In the genomic region with DNA sequence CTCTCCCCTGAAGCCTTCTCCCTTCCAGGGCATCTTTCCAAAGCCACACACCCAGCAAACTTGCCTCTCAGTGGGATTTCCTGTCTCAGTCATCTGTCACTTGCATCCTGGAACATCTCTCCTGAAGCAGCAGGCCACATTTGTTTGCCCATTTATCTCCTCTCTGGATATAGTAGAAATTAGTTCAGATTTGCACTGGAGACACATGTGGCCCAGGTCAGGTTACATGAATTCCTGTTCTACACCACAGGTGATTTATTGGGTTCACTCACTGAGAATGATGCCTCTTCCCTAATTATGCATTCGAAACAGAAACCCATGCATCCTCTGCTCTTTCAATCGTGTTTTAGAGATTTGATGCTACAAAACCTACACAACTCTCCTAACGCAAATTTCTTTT, we compare ENCODE assay signal across 24 cellular contexts.
"Had no signal": no experiment of that assay in that cellular context is flagged by ENCODE, and none has a peak within 500 bp of the region (broad histone marks: within the 10 kb centered on the region; RNA-seq: fewer than 3 reads in every experiment).

No MANE protein-coding gene starts in this region.

- H3K79me2 ChIP-seq: hepatocyte had no signal

- H3K4me2 ChIP-seq: hepatocyte had no signal

- H3K9me3 ChIP-seq: body of pancreas, esophagus muscularis mucosa, right atrium auricular region, transverse colon had no signal

- H3K4me3 Mint-ChIP-seq: activated CD8-positive, alpha-beta T cell treated with anti-CD3 and anti-CD28 coated beads, Interleukin-2, amount 10 ng/mL, durations not matched to agents 7 days and 5 days; activated naive CD8-positive, alpha-beta T cell; activated T-cell treated with anti-CD3 and anti-CD28 coated beads, Interleukin-2, amount 50 U/mL, for 72 hours; nephron; WTC11 had no signal

- DNase-seq: activated CD4-positive, alpha-beta T cell treated with anti-CD3 and anti-CD28 coated beads for 48 hours; activated CD8-positive, alpha-beta memory T cell treated with anti-CD3 and anti-CD28 coated beads, Interleukin-2, amount 50 U/mL, for 4 hours; activated CD8-positive, alpha-beta T cell treated with anti-CD3 and anti-CD28 coated beads, Interleukin-2, amount 10 ng/mL, durations not matched to agents 7 days and 5 days; activated gamma-delta T cell treated with Interleukin-2 at 50 U/mL for 16 hours; activated T-cell treated with anti-CD3 and anti-CD28 coated beads, Interleukin-2, amount 50 U/mL, for 72 hours; amniotic stem cell; body of pancreas; central memory CD4-positive, alpha-beta T cell; cortex of kidney; effector CD4-positive, alpha-beta T cell; mesenchymal stem cell; occipital lobe; small intestine; stimulated activated CD4-positive, alpha-beta T cell treated with anti-CD3 and anti-CD28 coated beads, Interleukin-4, amount 100 ng/mL, for 24 hours; stimulated activated naive CD4-positive, alpha-beta T cell; substantia nigra; transverse colon had no signal

- H3K4me1 ChIP-seq: body of pancreas, esophagus muscularis mucosa, right atrium auricular region, transverse colon had no signal

- ATAC-seq: activated CD8-positive, alpha-beta T cell treated with anti-CD3 and anti-CD28 coated beads, Interleukin-2, amount 10 ng/mL, durations not matched to agents 7 days and 5 days; activated T-cell treated with anti-CD3 and anti-CD28 coated beads, Interleukin-2, amount 50 U/mL, for 72 hours; body of pancreas; WTC11 had no signal

- H3K27me3 ChIP-seq: body of pancreas, esophagus muscularis mucosa, hepatocyte, right atrium auricular region, transverse colon had no signal

- H3K27ac ChIP-seq: body of pancreas, esophagus muscularis mucosa, hepatocyte, right atrium auricular region, transverse colon had no signal

- H3K36me3 ChIP-seq: esophagus muscularis mucosa, right atrium auricular region, transverse colon had no signal

- H3K9me3 Mint-ChIP-seq: activated T-cell treated with anti-CD3 and anti-CD28 coated beads, Interleukin-2, amount 50 U/mL, for 72 hours; nephron; WTC11 had no signal

- H3K36me3 Mint-ChIP-seq: activated naive CD8-positive, alpha-beta T cell; WTC11 had no signal

- H2AFZ ChIP-seq: hepatocyte had no signal

- H3K4me3 ChIP-seq: body of pancreas, esophagus muscularis mucosa, hepatocyte, right atrium auricular region, transverse colon had no signal

- H3K27ac Mint-ChIP-seq: activated CD8-positive, alpha-beta T cell treated with anti-CD3 and anti-CD28 coated beads, Interleukin-2, amount 10 ng/mL, durations not matched to agents 7 days and 5 days; activated naive CD8-positive, alpha-beta T cell; activated T-cell treated with anti-CD3 and anti-CD28 coated beads, Interleukin-2, amount 50 U/mL, for 72 hours; progenitor cell of endocrine pancreas; WTC11 had no signal

- H3K27me3 Mint-ChIP-seq: activated naive CD8-positive, alpha-beta T cell had no signal
